ENCODE assay signal across 28 cellular contexts in the genomic region with DNA sequence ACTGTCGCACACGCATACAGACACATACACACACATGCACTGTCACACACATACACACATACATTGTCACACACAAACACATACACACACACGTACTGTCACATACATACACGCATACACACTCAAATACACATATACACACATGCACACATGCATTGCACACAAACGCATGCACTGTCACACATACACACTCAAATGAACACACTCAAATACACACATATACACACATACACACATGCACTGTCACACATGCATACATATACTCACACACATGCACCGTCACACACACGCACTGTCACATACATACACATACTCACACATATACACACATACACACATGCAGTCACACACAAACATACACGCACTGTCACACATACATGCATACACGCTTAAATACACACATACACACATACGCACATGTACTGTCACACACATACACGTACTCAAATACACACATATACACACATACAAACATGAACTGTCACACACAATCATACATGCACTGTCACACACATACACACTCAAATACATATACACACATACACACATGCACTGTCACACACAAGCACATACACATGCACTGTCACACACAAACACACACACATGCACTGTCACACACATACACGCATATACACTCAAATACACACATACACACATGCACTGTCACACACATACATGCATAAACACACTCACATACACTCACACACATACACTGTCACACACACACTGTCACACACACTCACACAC.
"Had no signal": no experiment of that assay in that cellular context is flagged by ENCODE, and none has a peak within 500 bp of the region (broad histone marks: within the 10 kb centered on the region; RNA-seq: fewer than 3 reads in every experiment).

No MANE protein-coding gene starts in this region.

- H3K27me3 Mint-ChIP-seq: effector memory CD8-positive, alpha-beta T cell; naive thymus-derived CD8-positive, alpha-beta T cell; stimulated activated memory B cell treated with anti-CD40 and anti-IgM and Interleukin-4, amounts not matched to agents 10 μg/mL and 1 μg/mL and 100 μg/mL, for 72 hours had no signal

- H3K4me3 ChIP-seq: esophagus squamous epithelium, heart right ventricle, left lung, ovary, psoas muscle, skin epidermis, spleen, testis, tibial artery, upper lobe of left lung, vagina had no signal

- H3K36me3 ChIP-seq: esophagus squamous epithelium, heart right ventricle, left lung, ovary, spleen, tibial artery, upper lobe of left lung, vagina had no signal

- DNase-seq: cortex of kidney; effector memory CD8-positive, alpha-beta T cell; erythroblast; esophagus squamous epithelium; foreskin melanocyte; glutamatergic neuron; heart right ventricle; hippocampal formation; left cardiac atrium; left lung; naive thymus-derived CD8-positive, alpha-beta T cell; nephron progenitor cell; occipital lobe; ovary; psoas muscle; right cardiac atrium; spleen; stimulated activated CD4-positive, alpha-beta T cell treated with anti-CD3 and anti-CD28 coated beads, Interleukin-4, amount 100 ng/mL, for 4 hours; stimulated activated naive CD8-positive, alpha-beta T cell treated with anti-CD3 and anti-CD28 coated beads, Interleukin-15, Interleukin-2, amounts not matched to agents 100 U/mL and 50 U/mL, for 24 hours; substantia nigra; testis; tibial artery; upper lobe of left lung had no signal

- ATAC-seq: effector memory CD8-positive, alpha-beta T cell; heart right ventricle; left cardiac atrium; naive thymus-derived CD8-positive, alpha-beta T cell; psoas muscle; right cardiac atrium; stimulated activated memory B cell treated with anti-CD40 and anti-IgM and Interleukin-4, amounts not matched to agents 10 μg/mL and 1 μg/mL and 100 μg/mL, for 72 hours; stimulated activated naive CD8-positive, alpha-beta T cell treated with anti-CD3 and anti-CD28 coated beads, Interleukin-15, Interleukin-2, amounts not matched to agents 100 U/mL and 50 U/mL, for 24 hours had no signal

- FAIRE-seq: endometrium, islet of Langerhans had no signal

- H3K9me3 ChIP-seq: esophagus squamous epithelium, heart right ventricle, left lung, ovary, psoas muscle, spleen, testis, tibial artery, upper lobe of left lung, vagina had no signal

- H3K4me3 Mint-ChIP-seq: effector memory CD8-positive, alpha-beta T cell; naive thymus-derived CD8-positive, alpha-beta T cell; nephron progenitor cell; stimulated activated memory B cell treated with anti-CD40 and anti-IgM and Interleukin-4, amounts not matched to agents 10 μg/mL and 1 μg/mL and 100 μg/mL, for 72 hours had no signal

- H3K36me3 Mint-ChIP-seq: naive thymus-derived CD8-positive, alpha-beta T cell; stimulated activated memory B cell treated with anti-CD40 and anti-IgM and Interleukin-4, amounts not matched to agents 10 μg/mL and 1 μg/mL and 100 μg/mL, for 72 hours had no signal

- H3K27me3 ChIP-seq: esophagus squamous epithelium, heart right ventricle, left lung, ovary, spleen, testis, tibial artery, upper lobe of left lung, vagina had no signal

- H3K4me1 ChIP-seq: heart right ventricle, left lung, psoas muscle, spleen, testis, upper lobe of left lung had no signal

- H3K9me3 Mint-ChIP-seq: nephron progenitor cell; stimulated activated memory B cell treated with anti-CD40 and anti-IgM and Interleukin-4, amounts not matched to agents 10 μg/mL and 1 μg/mL and 100 μg/mL, for 72 hours had no signal

- H3K27ac ChIP-seq: esophagus squamous epithelium, heart right ventricle, left lung, ovary, psoas muscle, skin epidermis, spleen, testis, tibial artery, upper lobe of left lung, vagina had no signal

- H3K27ac Mint-ChIP-seq: effector memory CD8-positive, alpha-beta T cell; naive thymus-derived CD8-positive, alpha-beta T cell; nephron progenitor cell; stimulated activated memory B cell treated with anti-CD40 and anti-IgM and Interleukin-4, amounts not matched to agents 10 μg/mL and 1 μg/mL and 100 μg/mL, for 72 hours had no signal

- H3K4me1 Mint-ChIP-seq: naive thymus-derived CD8-positive, alpha-beta T cell; nephron progenitor cell; stimulated activated memory B cell treated with anti-CD40 and anti-IgM and Interleukin-4, amounts not matched to agents 10 μg/mL and 1 μg/mL and 100 μg/mL, for 72 hours had no signal
